Comparison of ENCODE assay signal across 1 cellular context in the genomic region with DNA sequence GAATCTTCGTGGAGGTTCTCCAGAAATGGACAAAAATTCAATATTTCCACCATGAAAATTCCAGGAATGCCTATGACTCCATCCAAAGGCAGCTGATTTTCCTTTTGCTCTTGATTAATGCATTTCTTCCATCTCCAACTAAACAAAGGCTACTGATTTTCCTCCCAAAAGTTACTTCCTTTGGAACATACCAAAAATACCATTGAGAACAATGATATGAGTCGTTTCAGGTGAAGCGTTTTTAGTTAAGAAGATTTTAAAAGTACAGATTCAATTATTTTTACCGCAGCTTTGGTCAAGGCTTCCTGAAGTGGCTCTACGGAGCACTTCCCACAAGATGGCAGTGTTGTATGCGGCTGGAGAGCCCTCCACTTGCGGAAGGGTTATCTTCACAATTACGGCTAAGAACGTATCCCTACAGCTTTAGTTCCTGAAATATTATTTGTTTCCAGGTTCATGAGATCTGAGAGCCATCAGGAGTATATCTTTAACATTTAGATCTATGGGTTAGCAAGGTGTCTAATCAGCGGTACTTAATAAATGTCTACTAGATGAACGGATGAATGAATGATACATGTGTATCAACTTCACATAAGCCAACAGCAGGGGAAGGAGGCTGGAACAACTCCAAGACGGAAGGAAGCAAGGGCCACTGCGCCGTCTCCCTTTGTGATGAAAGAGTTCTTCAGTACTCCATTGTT.
TF ChIP-seq lines count a peak whose summit lies in the region.

No MANE protein-coding gene starts in this region.

TF ChIP-seq in HepG2, 621 proteins besides CTCF, POLR2A, EP300 and RAD21 (continued from another document and continues in another):
- no peak for TF ChIP-seq ZNF496 (CRISPR knock-in tag; IDR thresholded peaks at IDR 0.05; ENCODE audit: insufficient replicate concordance)
- TF ChIP-seq RFXANK (CRISPR knock-in tag; IDR thresholded peaks at IDR 0.05), result no peak
- no peak for TF ChIP-seq SP140L (CRISPR knock-in tag; IDR thresholded peaks at IDR 0.05; ENCODE audit: borderline replicate concordance)
- TF ChIP-seq, protein P1, sequence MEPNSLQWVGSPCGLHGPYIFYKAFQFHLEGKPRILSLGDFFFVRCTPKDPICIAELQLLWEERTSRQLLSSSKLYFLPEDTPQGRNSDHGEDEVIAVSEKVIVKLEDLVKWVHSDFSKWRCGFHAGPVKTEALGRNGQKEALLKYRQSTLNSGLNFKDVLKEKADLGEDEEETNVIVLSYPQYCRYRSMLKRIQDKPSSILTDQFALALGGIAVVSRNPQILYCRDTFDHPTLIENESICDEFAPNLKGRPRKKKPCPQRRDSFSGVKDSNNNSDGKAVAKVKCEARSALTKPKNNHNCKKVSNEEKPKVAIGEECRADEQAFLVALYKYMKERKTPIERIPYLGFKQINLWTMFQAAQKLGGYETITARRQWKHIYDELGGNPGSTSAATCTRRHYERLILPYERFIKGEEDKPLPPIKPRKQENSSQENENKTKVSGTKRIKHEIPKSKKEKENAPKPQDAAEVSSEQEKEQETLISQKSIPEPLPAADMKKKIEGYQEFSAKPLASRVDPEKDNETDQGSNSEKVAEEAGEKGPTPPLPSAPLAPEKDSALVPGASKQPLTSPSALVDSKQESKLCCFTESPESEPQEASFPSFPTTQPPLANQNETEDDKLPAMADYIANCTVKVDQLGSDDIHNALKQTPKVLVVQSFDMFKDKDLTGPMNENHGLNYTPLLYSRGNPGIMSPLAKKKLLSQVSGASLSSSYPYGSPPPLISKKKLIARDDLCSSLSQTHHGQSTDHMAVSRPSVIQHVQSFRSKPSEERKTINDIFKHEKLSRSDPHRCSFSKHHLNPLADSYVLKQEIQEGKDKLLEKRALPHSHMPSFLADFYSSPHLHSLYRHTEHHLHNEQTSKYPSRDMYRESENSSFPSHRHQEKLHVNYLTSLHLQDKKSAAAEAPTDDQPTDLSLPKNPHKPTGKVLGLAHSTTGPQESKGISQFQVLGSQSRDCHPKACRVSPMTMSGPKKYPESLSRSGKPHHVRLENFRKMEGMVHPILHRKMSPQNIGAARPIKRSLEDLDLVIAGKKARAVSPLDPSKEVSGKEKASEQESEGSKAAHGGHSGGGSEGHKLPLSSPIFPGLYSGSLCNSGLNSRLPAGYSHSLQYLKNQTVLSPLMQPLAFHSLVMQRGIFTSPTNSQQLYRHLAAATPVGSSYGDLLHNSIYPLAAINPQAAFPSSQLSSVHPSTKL (CRISPR knock-in tag; IDR thresholded peaks at IDR 0.05), result peak; percentile 20; the same call in 1 of the 2 replicates
- TF ChIP-seq MZF1 (CRISPR knock-in tag; IDR thresholded peaks at IDR 0.05; ENCODE audit: borderline replicate concordance), result no peak
- TF ChIP-seq, protein P2, sequence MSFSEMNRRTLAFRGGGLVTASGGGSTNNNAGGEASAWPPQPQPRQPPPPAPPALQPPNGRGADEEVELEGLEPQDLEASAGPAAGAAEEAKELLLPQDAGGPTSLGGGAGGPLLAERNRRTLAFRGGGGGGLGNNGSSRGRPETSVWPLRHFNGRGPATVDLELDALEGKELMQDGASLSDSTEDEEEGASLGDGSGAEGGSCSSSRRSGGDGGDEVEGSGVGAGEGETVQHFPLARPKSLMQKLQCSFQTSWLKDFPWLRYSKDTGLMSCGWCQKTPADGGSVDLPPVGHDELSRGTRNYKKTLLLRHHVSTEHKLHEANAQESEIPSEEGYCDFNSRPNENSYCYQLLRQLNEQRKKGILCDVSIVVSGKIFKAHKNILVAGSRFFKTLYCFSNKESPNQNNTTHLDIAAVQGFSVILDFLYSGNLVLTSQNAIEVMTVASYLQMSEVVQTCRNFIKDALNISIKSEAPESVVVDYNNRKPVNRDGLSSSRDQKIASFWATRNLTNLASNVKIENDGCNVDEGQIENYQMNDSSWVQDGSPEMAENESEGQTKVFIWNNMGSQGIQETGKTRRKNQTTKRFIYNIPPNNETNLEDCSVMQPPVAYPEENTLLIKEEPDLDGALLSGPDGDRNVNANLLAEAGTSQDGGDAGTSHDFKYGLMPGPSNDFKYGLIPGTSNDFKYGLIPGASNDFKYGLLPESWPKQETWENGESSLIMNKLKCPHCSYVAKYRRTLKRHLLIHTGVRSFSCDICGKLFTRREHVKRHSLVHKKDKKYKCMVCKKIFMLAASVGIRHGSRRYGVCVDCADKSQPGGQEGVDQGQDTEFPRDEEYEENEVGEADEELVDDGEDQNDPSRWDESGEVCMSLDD (CRISPR knock-in tag; IDR thresholded peaks at IDR 0.05; ENCODE audit: borderline replicate concordance), result no peak
- TF ChIP-seq RFX5 (IDR thresholded peaks at IDR 0.05; ENCODE audit: low read depth, low read length), result no peak
- peak; percentile 4; the same call in 1 of the 2 replicates for TF ChIP-seq SALL1 (CRISPR knock-in tag; IDR thresholded peaks at IDR 0.05)
- TF ChIP-seq, protein P3, sequence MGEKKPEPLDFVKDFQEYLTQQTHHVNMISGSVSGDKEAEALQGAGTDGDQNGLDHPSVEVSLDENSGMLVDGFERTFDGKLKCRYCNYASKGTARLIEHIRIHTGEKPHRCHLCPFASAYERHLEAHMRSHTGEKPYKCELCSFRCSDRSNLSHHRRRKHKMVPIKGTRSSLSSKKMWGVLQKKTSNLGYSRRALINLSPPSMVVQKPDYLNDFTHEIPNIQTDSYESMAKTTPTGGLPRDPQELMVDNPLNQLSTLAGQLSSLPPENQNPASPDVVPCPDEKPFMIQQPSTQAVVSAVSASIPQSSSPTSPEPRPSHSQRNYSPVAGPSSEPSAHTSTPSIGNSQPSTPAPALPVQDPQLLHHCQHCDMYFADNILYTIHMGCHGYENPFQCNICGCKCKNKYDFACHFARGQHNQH (CRISPR knock-in tag; IDR thresholded peaks at IDR 0.05), result 0 out of 2 replicates have a peak, but pooled peaks have one; percentile 32
- TF ChIP-seq, protein P4, sequence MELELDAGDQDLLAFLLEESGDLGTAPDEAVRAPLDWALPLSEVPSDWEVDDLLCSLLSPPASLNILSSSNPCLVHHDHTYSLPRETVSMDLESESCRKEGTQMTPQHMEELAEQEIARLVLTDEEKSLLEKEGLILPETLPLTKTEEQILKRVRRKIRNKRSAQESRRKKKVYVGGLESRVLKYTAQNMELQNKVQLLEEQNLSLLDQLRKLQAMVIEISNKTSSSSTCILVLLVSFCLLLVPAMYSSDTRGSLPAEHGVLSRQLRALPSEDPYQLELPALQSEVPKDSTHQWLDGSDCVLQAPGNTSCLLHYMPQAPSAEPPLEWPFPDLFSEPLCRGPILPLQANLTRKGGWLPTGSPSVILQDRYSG (CRISPR knock-in tag; IDR thresholded peaks at IDR 0.05), result no peak
- no peak for TF ChIP-seq HDAC1 (CRISPR knock-in tag; IDR thresholded peaks at IDR 0.05)
- TF ChIP-seq ZNF672 (CRISPR knock-in tag; IDR thresholded peaks at IDR 0.05), result no peak
- no peak for TF ChIP-seq EZH2 (conservative IDR thresholded peaks at IDR 0.05; ENCODE audit: low read depth, low read length)
- TF ChIP-seq, protein P5, sequence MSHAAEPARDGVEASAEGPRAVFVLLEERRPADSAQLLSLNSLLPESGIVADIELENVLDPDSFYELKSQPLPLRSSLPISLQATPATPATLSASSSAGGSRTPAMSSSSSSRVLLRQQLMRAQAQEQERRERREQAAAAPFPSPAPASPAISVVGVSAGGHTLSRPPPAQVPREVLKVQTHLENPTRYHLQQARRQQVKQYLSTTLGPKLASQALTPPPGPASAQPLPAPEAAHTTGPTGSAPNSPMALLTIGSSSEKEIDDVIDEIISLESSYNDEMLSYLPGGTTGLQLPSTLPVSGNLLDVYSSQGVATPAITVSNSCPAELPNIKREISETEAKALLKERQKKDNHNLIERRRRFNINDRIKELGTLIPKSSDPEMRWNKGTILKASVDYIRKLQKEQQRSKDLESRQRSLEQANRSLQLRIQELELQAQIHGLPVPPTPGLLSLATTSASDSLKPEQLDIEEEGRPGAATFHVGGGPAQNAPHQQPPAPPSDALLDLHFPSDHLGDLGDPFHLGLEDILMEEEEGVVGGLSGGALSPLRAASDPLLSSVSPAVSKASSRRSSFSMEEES (CRISPR knock-in tag; IDR thresholded peaks at IDR 0.05), result no peak
- TF ChIP-seq SMC3 (IDR thresholded peaks at IDR 0.05; ENCODE audit: low read length), result peak; percentile 87
- TF ChIP-seq KAT8 (CRISPR knock-in tag; IDR thresholded peaks at IDR 0.05), result 0 out of 2 replicates have a peak, but pooled peaks have one; percentile 30
- TF ChIP-seq, protein P6, sequence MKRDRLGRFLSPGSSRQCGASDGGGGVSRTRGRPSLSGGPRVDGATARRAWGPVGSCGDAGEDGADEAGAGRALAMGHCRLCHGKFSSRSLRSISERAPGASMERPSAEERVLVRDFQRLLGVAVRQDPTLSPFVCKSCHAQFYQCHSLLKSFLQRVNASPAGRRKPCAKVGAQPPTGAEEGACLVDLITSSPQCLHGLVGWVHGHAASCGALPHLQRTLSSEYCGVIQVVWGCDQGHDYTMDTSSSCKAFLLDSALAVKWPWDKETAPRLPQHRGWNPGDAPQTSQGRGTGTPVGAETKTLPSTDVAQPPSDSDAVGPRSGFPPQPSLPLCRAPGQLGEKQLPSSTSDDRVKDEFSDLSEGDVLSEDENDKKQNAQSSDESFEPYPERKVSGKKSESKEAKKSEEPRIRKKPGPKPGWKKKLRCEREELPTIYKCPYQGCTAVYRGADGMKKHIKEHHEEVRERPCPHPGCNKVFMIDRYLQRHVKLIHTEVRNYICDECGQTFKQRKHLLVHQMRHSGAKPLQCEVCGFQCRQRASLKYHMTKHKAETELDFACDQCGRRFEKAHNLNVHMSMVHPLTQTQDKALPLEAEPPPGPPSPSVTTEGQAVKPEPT (CRISPR knock-in tag; IDR thresholded peaks at IDR 0.05; ENCODE audit: low read depth), result no peak
- TF ChIP-seq, protein P7, sequence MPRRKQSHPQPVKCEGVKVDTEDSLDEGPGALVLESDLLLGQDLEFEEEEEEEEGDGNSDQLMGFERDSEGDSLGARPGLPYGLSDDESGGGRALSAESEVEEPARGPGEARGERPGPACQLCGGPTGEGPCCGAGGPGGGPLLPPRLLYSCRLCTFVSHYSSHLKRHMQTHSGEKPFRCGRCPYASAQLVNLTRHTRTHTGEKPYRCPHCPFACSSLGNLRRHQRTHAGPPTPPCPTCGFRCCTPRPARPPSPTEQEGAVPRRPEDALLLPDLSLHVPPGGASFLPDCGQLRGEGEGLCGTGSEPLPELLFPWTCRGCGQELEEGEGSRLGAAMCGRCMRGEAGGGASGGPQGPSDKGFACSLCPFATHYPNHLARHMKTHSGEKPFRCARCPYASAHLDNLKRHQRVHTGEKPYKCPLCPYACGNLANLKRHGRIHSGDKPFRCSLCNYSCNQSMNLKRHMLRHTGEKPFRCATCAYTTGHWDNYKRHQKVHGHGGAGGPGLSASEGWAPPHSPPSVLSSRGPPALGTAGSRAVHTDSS (CRISPR knock-in tag; conservative IDR thresholded peaks at IDR 0.05), result no peak
- 0 out of 2 replicates have a peak, but pooled peaks have one; percentile 28 for TF ChIP-seq ELF3 (CRISPR knock-in tag; IDR thresholded peaks at IDR 0.05)
- TF ChIP-seq ZBTB38 (CRISPR knock-in tag; IDR thresholded peaks at IDR 0.05), result peak; percentile 63; the same call in 1 of the 2 replicates
- TF ChIP-seq, protein P8, sequence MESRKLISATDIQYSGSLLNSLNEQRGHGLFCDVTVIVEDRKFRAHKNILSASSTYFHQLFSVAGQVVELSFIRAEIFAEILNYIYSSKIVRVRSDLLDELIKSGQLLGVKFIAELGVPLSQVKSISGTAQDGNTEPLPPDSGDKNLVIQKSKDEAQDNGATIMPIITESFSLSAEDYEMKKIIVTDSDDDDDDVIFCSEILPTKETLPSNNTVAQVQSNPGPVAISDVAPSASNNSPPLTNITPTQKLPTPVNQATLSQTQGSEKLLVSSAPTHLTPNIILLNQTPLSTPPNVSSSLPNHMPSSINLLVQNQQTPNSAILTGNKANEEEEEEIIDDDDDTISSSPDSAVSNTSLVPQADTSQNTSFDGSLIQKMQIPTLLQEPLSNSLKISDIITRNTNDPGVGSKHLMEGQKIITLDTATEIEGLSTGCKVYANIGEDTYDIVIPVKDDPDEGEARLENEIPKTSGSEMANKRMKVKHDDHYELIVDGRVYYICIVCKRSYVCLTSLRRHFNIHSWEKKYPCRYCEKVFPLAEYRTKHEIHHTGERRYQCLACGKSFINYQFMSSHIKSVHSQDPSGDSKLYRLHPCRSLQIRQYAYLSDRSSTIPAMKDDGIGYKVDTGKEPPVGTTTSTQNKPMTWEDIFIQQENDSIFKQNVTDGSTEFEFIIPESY (CRISPR knock-in tag; IDR thresholded peaks at IDR 0.05), result peak; percentile 83; the same call in 1 of the 2 replicates
- TF ChIP-seq RORA (CRISPR knock-in tag; IDR thresholded peaks at IDR 0.05), result 0 out of 2 replicates have a peak, but pooled peaks have one; percentile 46
- TF ChIP-seq, protein P9, sequence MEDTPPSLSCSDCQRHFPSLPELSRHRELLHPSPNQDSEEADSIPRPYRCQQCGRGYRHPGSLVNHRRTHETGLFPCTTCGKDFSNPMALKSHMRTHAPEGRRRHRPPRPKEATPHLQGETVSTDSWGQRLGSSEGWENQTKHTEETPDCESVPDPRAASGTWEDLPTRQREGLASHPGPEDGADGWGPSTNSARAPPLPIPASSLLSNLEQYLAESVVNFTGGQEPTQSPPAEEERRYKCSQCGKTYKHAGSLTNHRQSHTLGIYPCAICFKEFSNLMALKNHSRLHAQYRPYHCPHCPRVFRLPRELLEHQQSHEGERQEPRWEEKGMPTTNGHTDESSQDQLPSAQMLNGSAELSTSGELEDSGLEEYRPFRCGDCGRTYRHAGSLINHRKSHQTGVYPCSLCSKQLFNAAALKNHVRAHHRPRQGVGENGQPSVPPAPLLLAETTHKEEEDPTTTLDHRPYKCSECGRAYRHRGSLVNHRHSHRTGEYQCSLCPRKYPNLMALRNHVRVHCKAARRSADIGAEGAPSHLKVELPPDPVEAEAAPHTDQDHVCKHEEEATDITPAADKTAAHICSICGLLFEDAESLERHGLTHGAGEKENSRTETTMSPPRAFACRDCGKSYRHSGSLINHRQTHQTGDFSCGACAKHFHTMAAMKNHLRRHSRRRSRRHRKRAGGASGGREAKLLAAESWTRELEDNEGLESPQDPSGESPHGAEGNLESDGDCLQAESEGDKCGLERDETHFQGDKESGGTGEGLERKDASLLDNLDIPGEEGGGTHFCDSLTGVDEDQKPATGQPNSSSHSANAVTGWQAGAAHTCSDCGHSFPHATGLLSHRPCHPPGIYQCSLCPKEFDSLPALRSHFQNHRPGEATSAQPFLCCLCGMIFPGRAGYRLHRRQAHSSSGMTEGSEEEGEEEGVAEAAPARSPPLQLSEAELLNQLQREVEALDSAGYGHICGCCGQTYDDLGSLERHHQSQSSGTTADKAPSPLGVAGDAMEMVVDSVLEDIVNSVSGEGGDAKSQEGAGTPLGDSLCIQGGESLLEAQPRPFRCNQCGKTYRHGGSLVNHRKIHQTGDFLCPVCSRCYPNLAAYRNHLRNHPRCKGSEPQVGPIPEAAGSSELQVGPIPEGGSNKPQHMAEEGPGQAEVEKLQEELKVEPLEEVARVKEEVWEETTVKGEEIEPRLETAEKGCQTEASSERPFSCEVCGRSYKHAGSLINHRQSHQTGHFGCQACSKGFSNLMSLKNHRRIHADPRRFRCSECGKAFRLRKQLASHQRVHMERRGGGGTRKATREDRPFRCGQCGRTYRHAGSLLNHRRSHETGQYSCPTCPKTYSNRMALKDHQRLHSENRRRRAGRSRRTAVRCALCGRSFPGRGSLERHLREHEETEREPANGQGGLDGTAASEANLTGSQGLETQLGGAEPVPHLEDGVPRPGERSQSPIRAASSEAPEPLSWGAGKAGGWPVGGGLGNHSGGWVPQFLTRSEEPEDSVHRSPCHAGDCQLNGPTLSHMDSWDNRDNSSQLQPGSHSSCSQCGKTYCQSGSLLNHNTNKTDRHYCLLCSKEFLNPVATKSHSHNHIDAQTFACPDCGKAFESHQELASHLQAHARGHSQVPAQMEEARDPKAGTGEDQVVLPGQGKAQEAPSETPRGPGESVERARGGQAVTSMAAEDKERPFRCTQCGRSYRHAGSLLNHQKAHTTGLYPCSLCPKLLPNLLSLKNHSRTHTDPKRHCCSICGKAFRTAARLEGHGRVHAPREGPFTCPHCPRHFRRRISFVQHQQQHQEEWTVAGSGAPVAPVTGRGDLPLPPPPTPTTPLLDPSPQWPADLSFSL (CRISPR knock-in tag; IDR thresholded peaks at IDR 0.05), result no peak
